ENCODE assay signal across 24 cellular contexts in the genomic region with DNA sequence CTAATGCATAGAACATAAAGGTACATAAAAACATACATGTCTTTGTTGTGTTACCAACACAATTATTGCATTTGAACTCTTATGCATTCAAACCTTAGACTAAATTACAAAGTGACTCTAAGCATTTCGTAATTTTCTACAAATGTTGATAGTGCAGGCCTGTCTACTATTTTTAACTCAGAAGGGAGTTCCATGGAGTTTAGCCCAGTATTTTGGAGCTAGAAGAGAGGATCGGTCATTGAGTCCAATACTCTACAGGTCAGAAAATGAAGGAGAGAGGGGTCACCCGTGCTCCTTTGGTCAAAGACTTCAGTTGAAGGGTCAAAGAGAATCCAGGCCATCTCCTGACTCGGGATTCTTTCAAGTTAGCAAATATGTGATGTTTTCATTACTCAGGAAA. TPM values are rescaled to one million over a fixed set of nuclear protein-coding genes. Genes with fewer than 3 reads are reported as not detected.
"Had no signal": no experiment of that assay in that cellular context is flagged by ENCODE, and none has a peak within 500 bp of the region (broad histone marks: within the 10 kb centered on the region; RNA-seq: fewer than 3 reads in every experiment).

No MANE protein-coding gene starts in this region.

- H3K27me3 ChIP-seq: pancreas had no signal

- H3K4me1 ChIP-seq: left lung, lower lobe of right lung, prostate gland, suprapubic skin, tibial artery, upper lobe of right lung had no signal

- ATAC-seq: left lung; lower lobe of right lung; naive thymus-derived CD8-positive, alpha-beta T cell; pancreas; sciatic nerve; stimulated activated effector memory CD8-positive, alpha-beta T cell treated with anti-CD3 and anti-CD28 coated beads, Interleukin-12 subunit alpha, Interleukin-12 subunit beta, amount 100 ng/mL, for 72 hours; upper lobe of right lung had no signal

- H3K9me3 ChIP-seq: left lung, lower lobe of right lung, pancreas, prostate gland, suprapubic skin, thoracic aorta, tibial artery, upper lobe of right lung had no signal

- H3K27ac ChIP-seq: left lung, lower lobe of right lung, pancreas, prostate gland, skin epidermis, suprapubic skin, thoracic aorta, tibial artery, upper lobe of right lung had no signal

- DNase-seq: hippocampal formation; kidney glomerular epithelial cell; left cardiac atrium; left lung; lower lobe of right lung; mammary epithelial cell; mesenchymal stem cell; naive thymus-derived CD8-positive, alpha-beta T cell; nucleus accumbens; pancreas; posterior cingulate gyrus; retina; stimulated activated CD4-positive, alpha-beta T cell treated with anti-CD3 and anti-CD28 coated beads, Interleukin-12 subunit alpha, Interleukin-12 subunit beta, amount 100 ng/mL, for 4 hours; stimulated activated CD4-positive, alpha-beta T cell treated with anti-CD3 and anti-CD28 coated beads, Interleukin-4, amount 100 ng/mL, for 24 hours; stimulated activated naive CD4-positive, alpha-beta T cell; tibial artery; trophoblast cell; upper lobe of right lung had no signal

- H3K4me3 ChIP-seq: left lung, lower lobe of right lung, pancreas, prostate gland, skin epidermis, suprapubic skin, thoracic aorta, tibial artery, upper lobe of right lung had no signal

- H3K36me3 ChIP-seq: left lung, lower lobe of right lung, pancreas, prostate gland, suprapubic skin, thoracic aorta, tibial artery, upper lobe of right lung had no signal

RNA-seq across cellular contexts. Expression of gene SRRM3, which starts 55.3 kb away (rescaled TPM):
- total RNA-seq: naive thymus-derived CD8-positive, alpha-beta T cell had no signal
- polyA plus RNA-seq: naive thymus-derived CD8-positive, alpha-beta T cell had no signal
